12 cellular contexts compared by ENCODE assay signal in genomic region chr2:37080674-37081073, GRCh38. TPM values are rescaled to one million over a fixed set of nuclear protein-coding genes. Genes with fewer than 3 reads are reported as not detected.
DNase-seq lines count a peak whose midpoint lies in the region; ATAC-seq and TF ChIP-seq lines count a peak whose summit lies in the region.
"Had no signal": no experiment of that assay in that cellular context is flagged by ENCODE, and none has a peak within 500 bp of the region (broad histone marks: within the 10 kb centered on the region; RNA-seq: fewer than 3 reads in every experiment).

No MANE protein-coding gene starts in this region.

- H3K27me3 ChIP-seq in OCI-LY3 (ENCODE audit: low read depth, low read length) = no peaks in the 10 kb centered on the region
- H3K27me3 ChIP-seq: stomach had no signal

- H2AFZ ChIP-seq in OCI-LY3 (ENCODE audit: low read depth, low read length) = no peak overlapping the region

- peak overlapping the region; percentile 4 for H3K27ac Mint-ChIP-seq in activated naive CD4-positive, alpha-beta T cell treated with anti-CD3 and anti-CD28 coated beads, Interleukin-2, amount 10 ng/mL, durations not matched to agents 7 days and 5 days
- H3K27ac Mint-ChIP-seq in dendritic cell treated with granulocyte-macrophage colony-stimulating factor and Interleukin-4, amounts not matched to agents 40 ng/mL and 50 ng/mL, for 4 days = peak overlapping the region; percentile 88
- peak overlapping the region; percentile 84 for H3K27ac Mint-ChIP-seq in stimulated activated memory B cell treated with anti-CD40 and anti-IgM and Interleukin-4, amounts not matched to agents 10 μg/mL and 1 μg/mL and 100 μg/mL, for 72 hours

- no peaks in the 10 kb centered on the region for H4K20me1 ChIP-seq in OCI-LY3 (ENCODE audit: insufficient read depth, low read length)

- ATAC-seq in stimulated activated memory B cell treated with anti-CD40 and anti-IgM and Interleukin-4, amounts not matched to agents 10 μg/mL and 1 μg/mL and 100 μg/mL, for 72 hours = no peak
- ATAC-seq in HG02759 (IDR thresholded peaks at IDR 0.05; ENCODE audit: unreplicated experiment) (no peak), sciatic nerve (no peak)

- peaks cover 53% of the 10 kb centered on the region for H3K36me3 Mint-ChIP-seq in activated naive CD4-positive, alpha-beta T cell treated with anti-CD3 and anti-CD28 coated beads, Interleukin-2, amount 10 ng/mL, durations not matched to agents 7 days and 5 days
- H3K36me3 Mint-ChIP-seq in dendritic cell treated with granulocyte-macrophage colony-stimulating factor and Interleukin-4, amounts not matched to agents 40 ng/mL and 50 ng/mL, for 4 days (ENCODE audit: low read depth) = peaks cover 60% of the 10 kb centered on the region
- H3K36me3 Mint-ChIP-seq in stimulated activated memory B cell treated with anti-CD40 and anti-IgM and Interleukin-4, amounts not matched to agents 10 μg/mL and 1 μg/mL and 100 μg/mL, for 72 hours = peaks cover 54% of the 10 kb centered on the region

- peak overlapping the region; percentile 54 for H3K4me2 ChIP-seq in OCI-LY3 (ENCODE audit: low read length)

- intact Hi-C loops in dendritic cell treated with granulocyte-macrophage colony-stimulating factor and Interleukin-4, amounts not matched to agents 40 ng/mL and 50 ng/mL, for 4 days (cut with micrococcal nuclease) = loop anchor here (10.0 kb wide), 1 partner anchor 154 kb away; the partner anchor contains the start of genes CEBPZ and NDUFAF7
- intact Hi-C loops in sciatic nerve (cut with DNase I) = no loop called here

- DNase-seq in activated naive CD4-positive, alpha-beta T cell treated with anti-CD3 and anti-CD28 coated beads, Interleukin-2, amount 10 ng/mL, durations not matched to agents 7 days and 5 days = no peak
- DNase-seq in activated naive CD4-positive, alpha-beta T cell treated with Interleukin-2 at 50 U/mL for 16 hours = no peak
- DNase-seq in NCI-H69 (lab: John Stamatoyannopoulos, UW) (no peak), sciatic nerve (ENCODE audit: low spot score) (no peak)
- DNase-seq: foreskin fibroblast; islet precursor cell; stimulated activated CD4-positive, alpha-beta T cell treated with anti-CD3 and anti-CD28 coated beads, Interleukin-4, amount 100 ng/mL, for 24 hours; stomach had no signal

- peak overlapping the region; percentile 5; the same call in 1 of the 2 replicates for H3K27ac ChIP-seq in OCI-LY3 (ENCODE audit: low read length)

- no peaks in the 10 kb centered on the region for H3K9me3 ChIP-seq in OCI-LY3 (ENCODE audit: insufficient read depth, low read length)
- H3K9me3 ChIP-seq: stomach had no signal

- no peaks in the 10 kb centered on the region for H3K9me3 Mint-ChIP-seq in activated naive CD4-positive, alpha-beta T cell treated with anti-CD3 and anti-CD28 coated beads, Interleukin-2, amount 10 ng/mL, durations not matched to agents 7 days and 5 days
- H3K9me3 Mint-ChIP-seq in dendritic cell treated with granulocyte-macrophage colony-stimulating factor and Interleukin-4, amounts not matched to agents 40 ng/mL and 50 ng/mL, for 4 days = no peaks in the 10 kb centered on the region
- no peaks in the 10 kb centered on the region for H3K9me3 Mint-ChIP-seq in stimulated activated memory B cell treated with anti-CD40 and anti-IgM and Interleukin-4, amounts not matched to agents 10 μg/mL and 1 μg/mL and 100 μg/mL, for 72 hours

- H3K9ac ChIP-seq in OCI-LY3 (ENCODE audit: low read length) = no peak overlapping the region

- no peak for TF ChIP-seq CTCF in OCI-LY3 (IDR thresholded peaks at IDR 0.05; ENCODE audit: low read depth, low read length)

- peaks cover 31% of the 10 kb centered on the region for H3K4me1 ChIP-seq in OCI-LY3 (ENCODE audit: low read length)

- H3K4me3 ChIP-seq in OCI-LY3 (ENCODE audit: low read length) = 0 out of 2 replicates have a peak overlapping the region, but pooled peaks have one; percentile 8
- H3K4me3 ChIP-seq: stomach had no signal

- CTCF ChIA-PET in activated naive CD4-positive, alpha-beta T cell treated with anti-CD3 and anti-CD28 coated beads, Interleukin-2, amount 10 ng/mL, durations not matched to agents 7 days and 5 days (lab: Charles Lee) = no interaction called here

- peaks cover 41% of the 10 kb centered on the region for H3K4me1 Mint-ChIP-seq in activated naive CD4-positive, alpha-beta T cell treated with anti-CD3 and anti-CD28 coated beads, Interleukin-2, amount 10 ng/mL, durations not matched to agents 7 days and 5 days
- peaks cover 11% of the 10 kb centered on the region for H3K4me1 Mint-ChIP-seq in dendritic cell treated with granulocyte-macrophage colony-stimulating factor and Interleukin-4, amounts not matched to agents 40 ng/mL and 50 ng/mL, for 4 days (ENCODE audit: low read depth)
- H3K4me1 Mint-ChIP-seq in stimulated activated memory B cell treated with anti-CD40 and anti-IgM and Interleukin-4, amounts not matched to agents 10 μg/mL and 1 μg/mL and 100 μg/mL, for 72 hours = peaks cover 13% of the 10 kb centered on the region

- H3K79me2 ChIP-seq in OCI-LY3 (ENCODE audit: low read length) = peaks cover 18% of the 10 kb centered on the region

- H3K4me3 Mint-ChIP-seq in activated naive CD4-positive, alpha-beta T cell treated with anti-CD3 and anti-CD28 coated beads, Interleukin-2, amount 10 ng/mL, durations not matched to agents 7 days and 5 days = peak overlapping the region; percentile 1
- H3K4me3 Mint-ChIP-seq in dendritic cell treated with granulocyte-macrophage colony-stimulating factor and Interleukin-4, amounts not matched to agents 40 ng/mL and 50 ng/mL, for 4 days = peak overlapping the region; percentile 56
- peak overlapping the region; percentile 45 for H3K4me3 Mint-ChIP-seq in stimulated activated memory B cell treated with anti-CD40 and anti-IgM and Interleukin-4, amounts not matched to agents 10 μg/mL and 1 μg/mL and 100 μg/mL, for 72 hours

- peaks cover 26% of the 10 kb centered on the region for H3K36me3 ChIP-seq in OCI-LY3 (replicated peaks; ENCODE audit: low read depth, low read length)

- H3K27me3 Mint-ChIP-seq in activated naive CD4-positive, alpha-beta T cell treated with anti-CD3 and anti-CD28 coated beads, Interleukin-2, amount 10 ng/mL, durations not matched to agents 7 days and 5 days = no peaks in the 10 kb centered on the region
- no peaks in the 10 kb centered on the region for H3K27me3 Mint-ChIP-seq in dendritic cell treated with granulocyte-macrophage colony-stimulating factor and Interleukin-4, amounts not matched to agents 40 ng/mL and 50 ng/mL, for 4 days
- no peaks in the 10 kb centered on the region for H3K27me3 Mint-ChIP-seq in stimulated activated memory B cell treated with anti-CD40 and anti-IgM and Interleukin-4, amounts not matched to agents 10 μg/mL and 1 μg/mL and 100 μg/mL, for 72 hours

RNA-seq across cellular contexts. Expression of gene HEATR5B, which starts 3.5 kb away (rescaled TPM):
- 25.7 TPM for total RNA-seq in sciatic nerve

RNA-seq across cellular contexts. Expression of gene GPATCH11, which starts 3.6 kb away (rescaled TPM):
- 8.9 TPM for total RNA-seq in sciatic nerve

Comparison
In these comparisons a context has a peak if more than half of its experiments do, and no peak if none do; other contexts are left out.
1. H3K27ac Mint-ChIP-seq: peak in every context shown above with its lines; median percentile 88 in dendritic cell treated with granulocyte-macrophage colony-stimulating factor and Interleukin-4, amounts not matched to agents 40 ng/mL and 50 ng/mL, for 4 days; 84 in stimulated activated memory B cell treated with anti-CD40 and anti-IgM and Interleukin-4, amounts not matched to agents 10 μg/mL and 1 μg/mL and 100 μg/mL, for 72 hours; 4 in activated naive CD4-positive, alpha-beta T cell treated with anti-CD3 and anti-CD28 coated beads, Interleukin-2, amount 10 ng/mL, durations not matched to agents 7 days and 5 days.
2. H3K4me3 Mint-ChIP-seq: peak in every context shown above with its lines; median percentile 56 in dendritic cell treated with granulocyte-macrophage colony-stimulating factor and Interleukin-4, amounts not matched to agents 40 ng/mL and 50 ng/mL, for 4 days; 45 in stimulated activated memory B cell treated with anti-CD40 and anti-IgM and Interleukin-4, amounts not matched to agents 10 μg/mL and 1 μg/mL and 100 μg/mL, for 72 hours; 1 in activated naive CD4-positive, alpha-beta T cell treated with anti-CD3 and anti-CD28 coated beads, Interleukin-2, amount 10 ng/mL, durations not matched to agents 7 days and 5 days.